In the genomic region with DNA sequence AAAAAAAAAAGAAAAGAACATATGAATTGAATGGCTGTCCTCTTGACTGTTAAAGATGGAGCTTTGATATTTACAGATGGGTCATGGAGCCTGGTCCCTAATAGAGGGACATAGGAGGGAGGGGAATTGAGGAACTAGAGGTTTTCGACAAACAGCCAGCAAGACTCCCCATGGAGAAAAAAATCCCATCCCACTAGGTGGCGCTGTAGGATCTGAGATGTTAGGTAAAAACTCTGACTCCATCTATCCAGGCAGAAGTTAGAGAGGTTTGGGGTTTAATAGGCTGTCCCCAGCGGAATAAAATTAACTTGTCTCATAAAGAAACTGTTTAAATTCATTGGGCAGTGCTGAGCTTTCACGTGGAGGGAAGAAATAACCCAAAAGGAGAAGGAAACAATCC, we compare ENCODE assay signal across 8 cellular contexts. TPM values are rescaled to one million over a fixed set of nuclear protein-coding genes. Genes with fewer than 3 reads are reported as not detected.
DNase-seq lines count a peak whose midpoint lies in the region; ATAC-seq lines count a peak whose summit lies in the region.

No MANE protein-coding gene starts in this region.

- peak; percentile 68 for ATAC-seq in HG03442 (IDR thresholded peaks at IDR 0.05; ENCODE audit: unreplicated experiment)
- peak in 1 of 4 experiments; percentile 45 for ATAC-seq in T-cell (replicated peaks in 1 of 4)

- POLR2A ChIA-PET in T-cell (lab: Charles Lee), result no interaction called here

- DNase-seq in SIG-M5 treated with dmso at 0.1 percent for 504 hours (lab: John Stamatoyannopoulos, UW; ENCODE audit: unreplicated experiment) (peak; percentile 72), SIG-M5 (lab: John Stamatoyannopoulos, UW) (no peak), T-cell (peak in 33 of 34 experiments; percentile 5 to 73 (median 53)), adipocyte (ENCODE audit: low read depth) (peak; percentile 76), iPS DF 19.7 (ENCODE audit: low read depth, low spot score) (peak; percentile 15), H4 (ENCODE audit: low spot score) (no peak)
- peak; percentile 80 to 85 for DNase-seq in stimulated activated CD4-positive, alpha-beta T cell treated with anti-CD3 and anti-CD28 coated beads, Interleukin-2, amount 100 ng/mL, for 48 hours

- no peaks in the 10 kb centered on the region for H3K4me1 ChIP-seq in adipocyte (ENCODE audit: control insufficient read depth, insufficient read depth, low read length)

- H3K9me3 Mint-ChIP-seq in T-cell, result peaks cover 0 to 12% (median 7%) of the 10 kb centered on the region in 3 donors

- no peaks in the 10 kb centered on the region for H3K27me3 ChIP-seq in adipocyte (replicated peaks; ENCODE audit: control insufficient read depth, insufficient read depth, low read length)

- H3K27me3 Mint-ChIP-seq in T-cell, result no peaks in the 10 kb centered on the region

- no peak overlapping the region for H3K9ac ChIP-seq in adipocyte (ENCODE audit: low read length)

- peaks cover 17% of the 10 kb centered on the region for H3K36me3 Mint-ChIP-seq in T-cell

- CTCF ChIA-PET in T-cell (lab: Charles Lee), result interaction anchor here (0.5 to 1.3 kb wide), 13 partner anchors 10 to 1031 kb away, joined by 3 to 7 read pairs (median 4); no protein-coding TSS in a partner anchor

- peaks cover 15 to 18% (median 17%) of the 10 kb centered on the region in 3 donors for H3K4me1 Mint-ChIP-seq in T-cell

- H3K4me3 Mint-ChIP-seq in T-cell, result peak overlapping the region; percentile 1 to 75 (median 44)

- peak overlapping the region in 1 of 2 donors; percentile 0 for H3K27ac Mint-ChIP-seq in T-cell

- no peak overlapping the region for H3K4me3 ChIP-seq in adipocyte (ENCODE audit: low read length)

- peaks cover 25% of the 10 kb centered on the region for H3K9me3 ChIP-seq in adipocyte (ENCODE audit: control insufficient read depth, low read length)

- H3K36me3 ChIP-seq in adipocyte (ENCODE audit: control insufficient read depth, insufficient read depth, low read length, severe bottlenecking), result no peaks in the 10 kb centered on the region

RNA-seq across cellular contexts. Expression of gene HMGB2, which starts 45.9 kb away (rescaled TPM):
- total RNA-seq in T-cell, result 100 to 1,000 TPM in 3 of 5 donors, 10 to 100 TPM in 2; 87.6 to 151 (median 103) TPM
- 153 and 219 TPM in 2 replicates for total RNA-seq in H4 (2014; rRNA removed; shearing (Covaris generic))

Comparison
In these comparisons a context has a peak if more than half of its experiments do, and no peak if none do; other contexts are left out.
1. DNase-seq: peak in SIG-M5 treated with dmso at 0.1 percent for 504 hours (single experiment), T-cell (33 of 34), adipocyte (single experiment), iPS DF 19.7 (single experiment) and stimulated activated CD4-positive, alpha-beta T cell treated with anti-CD3 and anti-CD28 coated beads, Interleukin-2, amount 100 ng/mL, for 48 hours (2 of 2); none in SIG-M5 (single experiment) and H4 (single experiment).